26 cellular contexts compared by ENCODE assay signal in genomic region chr12:48280572-48280971, GRCh38.
"Had no signal": no experiment of that assay in that cellular context is flagged by ENCODE, and none has a peak within 500 bp of the region (broad histone marks: within the 10 kb centered on the region; RNA-seq: fewer than 3 reads in every experiment).

No MANE protein-coding gene starts in this region.

- H3K4me3 ChIP-seq: ascending aorta, body of pancreas, cardiac muscle cell had no signal

- H3K27me3 ChIP-seq: ascending aorta, body of pancreas had no signal

- H3K27ac ChIP-seq: ascending aorta, body of pancreas, cardiac muscle cell had no signal

- H3K36me3 ChIP-seq: ascending aorta, cardiac muscle cell had no signal

- ATAC-seq: activated naive CD4-positive, alpha-beta T cell treated with anti-CD3 and anti-CD28 coated beads, Interleukin-2, amount 50 U/mL, for 72 hours; activated naive CD8-positive, alpha-beta T cell treated with anti-CD3 and anti-CD28 coated beads, Interleukin-2, amount 50 U/mL, for 24 hours; activated T-cell treated with anti-CD3 and anti-CD28 coated beads, Interleukin-2, amount 50 U/mL, for 4 hours; body of pancreas; Panc1; T-helper 17 cell had no signal

- H3K9me3 ChIP-seq: body of pancreas had no signal

- H3K4me1 ChIP-seq: ascending aorta had no signal

- DNase-seq: activated CD4-positive, alpha-beta memory T cell treated with anti-CD3 and anti-CD28 coated beads for 36 hours; activated CD4-positive, alpha-beta T cell treated with anti-CD3 and anti-CD28 coated beads, Interleukin-2, amount 10 ng/mL, durations not matched to agents 7 days and 5 days; activated CD4-positive, CD25-positive, alpha-beta regulatory T cell; activated CD8-positive, alpha-beta memory T cell treated with anti-CD3 and anti-CD28 coated beads for 24 hours; activated effector memory CD4-positive, alpha-beta T cell treated with anti-CD3 and anti-CD28 coated beads, Interleukin-2, amount 50 U/mL, for 16 hours; activated naive CD4-positive, alpha-beta T cell treated with Interleukin-2 at 50 U/mL for 16 hours; activated naive CD8-positive, alpha-beta T cell treated with anti-CD3 and anti-CD28 coated beads, Interleukin-2, amount 50 U/mL, for 24 hours; activated T-cell treated with anti-CD3 and anti-CD28 coated beads, Interleukin-2, amount 50 U/mL, for 4 hours; amniotic stem cell; body of pancreas; KG1; NCI-H1048; NCI-H146; NCI-H187 treated with DMSO at 0.1 percent for 48 hours; NCI-H2081 treated with DMSO at 0.1 percent for 48 hours; NCI-H526; NCI-H774; NK-92 treated with Interleukin-12 subunit alpha and Interleukin-12 subunit beta, amount 100 ng/mL, for 24 hours; OCI-M1; SIG-M5; T-helper 17 cell; T1000 had no signal
